26 cellular contexts compared by ENCODE assay signal in genomic region chr20:33110147-33110825, GRCh38. TPM values are rescaled to one million over a fixed set of nuclear protein-coding genes. Genes with fewer than 3 reads are reported as not detected.
DNase-seq lines count a peak whose midpoint lies in the region; FAIRE-seq and TF ChIP-seq lines count a peak whose summit lies in the region.
"Had no signal": no experiment of that assay in that cellular context is flagged by ENCODE, and none has a peak within 500 bp of the region (broad histone marks: within the 10 kb centered on the region; RNA-seq: fewer than 3 reads in every experiment).

No MANE protein-coding gene starts in this region.

- CTCF ChIA-PET in MCF 10A (lab: Yijun Ruan, JAX) = interaction anchor here (0.9 to 1.4 kb wide), 2 partner anchors 10 to 12 kb away, joined by 4 to 5 read pairs; no protein-coding TSS in a partner anchor

- H3K27me3 ChIP-seq in breast epithelium (no peaks in the 10 kb centered on the region), bronchial epithelial cell (ENCODE audit: control insufficient read depth, insufficient read depth, low read length) (no peaks in the 10 kb centered on the region)
- H3K27me3 ChIP-seq: BLaER1 had no signal

- POLR2A ChIA-PET in MCF 10A (lab: Yijun Ruan, JAX) = no interaction called here

- H3K36me3 Mint-ChIP-seq in MCF 10A (ENCODE audit: insufficient read depth, unreplicated experiment) = no peaks in the 10 kb centered on the region
- H3K36me3 Mint-ChIP-seq: CD14-positive monocyte; CD8-positive, alpha-beta memory T cell had no signal

- intact Hi-C loops in MCF 10A (cut with micrococcal nuclease) (no loop called here), breast epithelium (cut with DNase I; ENCODE audit: low total_unique reads) (loop anchor here (10.0 kb wide), 1 partner anchor 335 kb away; no protein-coding TSS in a partner anchor)

- TF ChIP-seq CTCF in MCF 10A (IDR thresholded peaks at IDR 0.05; ENCODE audit: unreplicated experiment) (no peak), breast epithelium (IDR thresholded peaks at IDR 0.05) (no peak), bronchial epithelial cell (IDR thresholded peaks at IDR 0.05; ENCODE audit: insufficient read depth, low read length, severe bottlenecking) (no peak)

- no TSS peak for BruUV-seq in MCF 10A (replicated peaks; lab: Mats Ljungman, UMichigan)

- H3K27ac Mint-ChIP-seq in MCF 10A (ENCODE audit: low read depth, unreplicated experiment) = no peak overlapping the region
- H3K27ac Mint-ChIP-seq: B cell; CD14-positive monocyte; CD4-positive, alpha-beta T cell; H9 had no signal

- peaks cover 39% of the 10 kb centered on the region for H3K27me3 Mint-ChIP-seq in MCF 10A (ENCODE audit: insufficient read depth, unreplicated experiment)
- H3K27me3 Mint-ChIP-seq: B cell; CD4-positive, alpha-beta T cell had no signal

- FAIRE-seq in bronchial epithelial cell (lab: Jason Lieb, UNC) (peak; percentile 66), urothelium cell line (lab: Jason Lieb, UNC) (peak; percentile 44)
- FAIRE-seq: A204.1, D721Med, GM12878, GM18507 had no signal

- no peak overlapping the region for H3K4me3 Mint-ChIP-seq in MCF 10A (ENCODE audit: unreplicated experiment)
- H3K4me3 Mint-ChIP-seq: B cell; CD14-positive monocyte; CD4-positive, alpha-beta T cell; CD8-positive, alpha-beta memory T cell; H9 had no signal

- H3K9me3 Mint-ChIP-seq in MCF 10A (ENCODE audit: unreplicated experiment) = no peaks in the 10 kb centered on the region
- H3K9me3 Mint-ChIP-seq: CD4-positive, alpha-beta T cell; CD8-positive, alpha-beta memory T cell had no signal

- H3K36me3 ChIP-seq in breast epithelium (no peaks in the 10 kb centered on the region), bronchial epithelial cell (ENCODE audit: control insufficient read depth, insufficient read depth, low read length) (no peaks in the 10 kb centered on the region)
- H3K36me3 ChIP-seq: BLaER1 had no signal

- H3K4me3 ChIP-seq in breast epithelium (no peak overlapping the region), bronchial epithelial cell (ENCODE audit: low read depth, low read length) (no peak overlapping the region)
- H3K4me3 ChIP-seq: BLaER1, GM12878, GM23248 had no signal

- H3K4me1 Mint-ChIP-seq in MCF 10A (ENCODE audit: insufficient read depth, unreplicated experiment) = no peaks in the 10 kb centered on the region
- H3K4me1 Mint-ChIP-seq: B cell; CD14-positive monocyte; CD8-positive, alpha-beta memory T cell; H9 had no signal

- no peaks in the 10 kb centered on the region for H3K9me3 ChIP-seq in breast epithelium

- H3K27ac ChIP-seq in breast epithelium = no peak overlapping the region
- H3K27ac ChIP-seq: 22Rv1, BLaER1, GM23248 had no signal

- no peaks in the 10 kb centered on the region for H3K4me1 ChIP-seq in breast epithelium
- H3K4me1 ChIP-seq: BLaER1 had no signal

- DNase-seq in MCF 10A (ENCODE audit: unreplicated experiment) (peak; percentile 15), breast epithelium (ENCODE audit: low spot score in 2 of 2) (no peak), M059J (ENCODE audit: low read depth) (peak; percentile 65), bronchial epithelial cell (ENCODE audit: low read depth) (no peak), urothelium cell line (ENCODE audit: low spot score) (peak; percentile 73), C1 segment of cervical spinal cord (lab: John Stamatoyannopoulos, UW) (no peak), DMS153 treated with DMSO at 0.1 percent for 48 hours (lab: John Stamatoyannopoulos, UW; ENCODE audit: unreplicated experiment) (no peak)
- DNase-seq in activated CD4-positive, alpha-beta T cell treated with anti-CD3 and anti-CD28 coated beads for 4 hours = no peak
- DNase-seq: CD4-positive, alpha-beta T cell; CD8-positive, alpha-beta memory T cell; DMS 273 treated with DMSO at 0.1 percent for 48 hours; DMS53; DMS79 treated with DMSO at 0.1 percent for 48 hours; EL; GDM1; GM23248; H9 had no signal

- no peak for TF ChIP-seq POLR2A in breast epithelium (IDR thresholded peaks at IDR 0.05)

RNA-seq across cellular contexts. Expression of gene BPIFB4, which starts 30.8 kb away (rescaled TPM):
- not detected in 2 replicates for total RNA-seq in MCF 10A (2022)
- not detected for total RNA-seq in breast epithelium
- not detected in 2 replicates for total RNA-seq in M059J (2014; rRNA removed; shearing (Covaris generic))
- total RNA-seq in bronchial epithelial cell = not detected in 2 replicates
- total RNA-seq: B cell; CD4-positive, alpha-beta T cell; CD8-positive, alpha-beta memory T cell; GM12878; GM23248; H4; H9 had no signal

RNA-seq across cellular contexts. Expression of gene BPIFB3, which starts 56.6 kb away (rescaled TPM):
- total RNA-seq in MCF 10A (2022) (not detected in 2 replicates), breast epithelium (not detected), bronchial epithelial cell (not detected in 2 replicates)
- total RNA-seq in M059J (2014; rRNA removed; shearing (Covaris generic)) = not detected in 2 replicates
- total RNA-seq: B cell; CD4-positive, alpha-beta T cell; CD8-positive, alpha-beta memory T cell; GM12878; GM23248; H4; H9 had no signal

RNA-seq across cellular contexts. Expression of gene BPIFA2, which starts 57.7 kb away (rescaled TPM):
- total RNA-seq in MCF 10A (2022) (not detected in 2 replicates), breast epithelium (not detected), bronchial epithelial cell (not detected in 2 replicates)
- total RNA-seq in M059J (2014; rRNA removed; shearing (Covaris generic)) = not detected in 2 replicates
- total RNA-seq: B cell; CD4-positive, alpha-beta T cell; CD8-positive, alpha-beta memory T cell; GM12878; GM23248; H4; H9 had no signal

Comparison
In these comparisons a context has a peak if more than half of its experiments do, and no peak if none do; other contexts are left out.
1. DNase-seq: peak in MCF 10A (single experiment), M059J (single experiment) and urothelium cell line (single experiment); none in breast epithelium (0 of 2), bronchial epithelial cell (single experiment), C1 segment of cervical spinal cord (0 of 14), activated CD4-positive, alpha-beta T cell treated with anti-CD3 and anti-CD28 coated beads for 4 hours (0 of 2) and DMS153 treated with DMSO at 0.1 percent for 48 hours (single experiment).